Comparison of ENCODE assay signal across 8 cellular contexts in genomic region chr7:39824801-39825200, GRCh38.
"Had no signal": no experiment of that assay in that cellular context is flagged by ENCODE, and none has a peak within 500 bp of the region (broad histone marks: within the 10 kb centered on the region; RNA-seq: fewer than 3 reads in every experiment).

No MANE protein-coding gene starts in this region.

- H3K9ac ChIP-seq: GM23248 had no signal

- ATAC-seq: GM23338, HCT116 had no signal

- DNase-seq: GM23248, GOT3, H7, H9, HFFc6 had no signal

- H3K9me3 ChIP-seq: HAP-1 had no signal

- H3K36me3 ChIP-seq: HAP-1 had no signal

- H3K4me3 ChIP-seq: GM23248, GM23338, HAP-1 had no signal

- H3K4me3 Mint-ChIP-seq: GM23338, H9, HFFc6 had no signal

- H2AFZ ChIP-seq: GM23248, GM23338 had no signal

- H3K4me2 ChIP-seq: GM23338 had no signal

- H3K9me3 Mint-ChIP-seq: GM23338, H9, HFFc6 had no signal

- H3K27ac ChIP-seq: GM23248 had no signal

- H3K27ac Mint-ChIP-seq: GM23338, H9, HFFc6 had no signal

- H3K4me1 ChIP-seq: HAP-1 had no signal
